ENCODE assay signal across 8 cellular contexts in the genomic region with DNA sequence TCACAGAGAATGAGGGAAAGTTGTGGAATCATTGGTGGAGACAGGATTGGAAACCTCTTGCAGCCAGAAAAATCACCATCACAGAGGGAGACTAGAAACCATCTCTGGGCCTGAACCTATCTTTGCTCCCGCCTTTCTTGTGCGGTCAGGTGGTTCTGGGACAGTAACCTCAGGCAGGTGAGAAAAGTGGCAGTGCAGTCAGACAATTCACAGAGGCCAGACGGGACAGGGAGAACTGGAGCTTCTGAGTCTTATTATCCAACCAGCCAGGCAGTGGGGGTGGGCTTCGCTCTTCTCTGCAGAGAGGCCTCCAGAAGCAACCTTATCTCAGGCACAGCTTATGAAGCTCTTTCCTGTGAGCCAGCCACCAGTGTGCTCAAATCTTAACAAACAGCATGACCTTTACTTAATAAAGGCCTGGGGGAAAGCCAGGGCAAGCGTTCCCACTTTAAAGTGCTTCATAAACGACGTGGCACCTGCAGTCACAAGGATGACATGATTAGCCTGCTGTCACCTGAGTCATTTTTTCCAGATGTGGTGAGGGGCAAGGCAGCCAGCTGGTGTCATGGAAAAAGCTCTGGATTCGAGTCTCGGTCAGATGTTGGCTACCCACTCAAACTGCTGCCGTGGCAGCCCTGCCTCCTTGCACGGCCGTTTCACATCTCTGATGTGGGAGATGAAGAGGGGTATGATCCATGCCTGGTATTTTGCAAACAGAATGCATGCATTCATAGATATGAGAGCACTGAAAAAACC.
DNase-seq lines count a peak whose midpoint lies in the region; ATAC-seq lines count a peak whose summit lies in the region.

No MANE protein-coding gene starts in this region.

- peak overlapping the region; percentile 67 for H3K4me3 Mint-ChIP-seq in activated naive CD8-positive, alpha-beta T cell

- DNase-seq in ELF-1 (ENCODE audit: low read depth, low spot score) (peak; percentile 68), SHP77 (lab: John Stamatoyannopoulos, UW) (peak; percentile 13 to 36), cerebellum (ENCODE audit: low spot score) (no peak), NCI-H128 (lab: John Stamatoyannopoulos, UW; ENCODE audit: unreplicated experiment) (no peak)
- peak; percentile 46 for DNase-seq in stimulated activated CD4-positive, alpha-beta T cell treated with anti-CD3 and anti-CD28 coated beads, Interleukin-12 subunit alpha, Interleukin-12 subunit beta, amount 100 ng/mL, for 4 hours

- H3K36me3 Mint-ChIP-seq in activated naive CD8-positive, alpha-beta T cell, result no peaks in the 10 kb centered on the region

- H3K27me3 Mint-ChIP-seq in activated naive CD8-positive, alpha-beta T cell, result no peaks in the 10 kb centered on the region

- ATAC-seq in HG03354 (IDR thresholded peaks at IDR 0.05; ENCODE audit: poor library complexity, severe bottlenecking, unreplicated experiment), result no peak
- no peak for ATAC-seq in GM18520 (IDR thresholded peaks at IDR 0.05; ENCODE audit: unreplicated experiment)

- peaks cover 4% of the 10 kb centered on the region for H3K9me3 Mint-ChIP-seq in activated naive CD8-positive, alpha-beta T cell (ENCODE audit: low read depth)

- peaks cover 97% of the 10 kb centered on the region for H3K4me1 Mint-ChIP-seq in activated naive CD8-positive, alpha-beta T cell (ENCODE audit: low read depth)

- H3K27ac Mint-ChIP-seq in activated naive CD8-positive, alpha-beta T cell, result peak overlapping the region; percentile 99

Comparison
In these comparisons a context has a peak if more than half of its experiments do, and no peak if none do; other contexts are left out.
1. DNase-seq: peak in ELF-1 (single experiment), SHP77 (2 of 2) and stimulated activated CD4-positive, alpha-beta T cell treated with anti-CD3 and anti-CD28 coated beads, Interleukin-12 subunit alpha, Interleukin-12 subunit beta, amount 100 ng/mL, for 4 hours (single experiment); none in cerebellum (single experiment) and NCI-H128 (single experiment).